In the genomic region with DNA sequence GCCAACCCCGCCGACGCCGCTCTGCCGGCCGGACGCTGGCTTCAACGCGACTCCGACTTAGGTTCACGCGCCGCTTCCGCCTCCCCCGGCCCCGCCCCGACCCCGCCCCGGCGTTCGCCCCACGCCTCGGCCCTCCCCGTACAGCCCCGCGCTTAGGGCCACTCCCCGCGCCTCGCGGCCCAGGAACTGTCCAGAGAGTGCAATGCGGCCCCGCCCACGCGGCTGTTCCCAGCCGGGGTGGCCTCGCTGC, we compare ENCODE assay signal across 1 cellular context.
TF ChIP-seq lines count a peak whose summit lies in the region.

Gene UBP1 (minus strand): TSS at position 78 of the 250 bp plus-strand sequence. CDS start 557 bp downstream, outside the sequence.

TF ChIP-seq in HEK293, 187 proteins besides CTCF, POLR2A, EP300 and RAD21 (continued from another document and continues in another):
- TF ChIP-seq, protein P1, sequence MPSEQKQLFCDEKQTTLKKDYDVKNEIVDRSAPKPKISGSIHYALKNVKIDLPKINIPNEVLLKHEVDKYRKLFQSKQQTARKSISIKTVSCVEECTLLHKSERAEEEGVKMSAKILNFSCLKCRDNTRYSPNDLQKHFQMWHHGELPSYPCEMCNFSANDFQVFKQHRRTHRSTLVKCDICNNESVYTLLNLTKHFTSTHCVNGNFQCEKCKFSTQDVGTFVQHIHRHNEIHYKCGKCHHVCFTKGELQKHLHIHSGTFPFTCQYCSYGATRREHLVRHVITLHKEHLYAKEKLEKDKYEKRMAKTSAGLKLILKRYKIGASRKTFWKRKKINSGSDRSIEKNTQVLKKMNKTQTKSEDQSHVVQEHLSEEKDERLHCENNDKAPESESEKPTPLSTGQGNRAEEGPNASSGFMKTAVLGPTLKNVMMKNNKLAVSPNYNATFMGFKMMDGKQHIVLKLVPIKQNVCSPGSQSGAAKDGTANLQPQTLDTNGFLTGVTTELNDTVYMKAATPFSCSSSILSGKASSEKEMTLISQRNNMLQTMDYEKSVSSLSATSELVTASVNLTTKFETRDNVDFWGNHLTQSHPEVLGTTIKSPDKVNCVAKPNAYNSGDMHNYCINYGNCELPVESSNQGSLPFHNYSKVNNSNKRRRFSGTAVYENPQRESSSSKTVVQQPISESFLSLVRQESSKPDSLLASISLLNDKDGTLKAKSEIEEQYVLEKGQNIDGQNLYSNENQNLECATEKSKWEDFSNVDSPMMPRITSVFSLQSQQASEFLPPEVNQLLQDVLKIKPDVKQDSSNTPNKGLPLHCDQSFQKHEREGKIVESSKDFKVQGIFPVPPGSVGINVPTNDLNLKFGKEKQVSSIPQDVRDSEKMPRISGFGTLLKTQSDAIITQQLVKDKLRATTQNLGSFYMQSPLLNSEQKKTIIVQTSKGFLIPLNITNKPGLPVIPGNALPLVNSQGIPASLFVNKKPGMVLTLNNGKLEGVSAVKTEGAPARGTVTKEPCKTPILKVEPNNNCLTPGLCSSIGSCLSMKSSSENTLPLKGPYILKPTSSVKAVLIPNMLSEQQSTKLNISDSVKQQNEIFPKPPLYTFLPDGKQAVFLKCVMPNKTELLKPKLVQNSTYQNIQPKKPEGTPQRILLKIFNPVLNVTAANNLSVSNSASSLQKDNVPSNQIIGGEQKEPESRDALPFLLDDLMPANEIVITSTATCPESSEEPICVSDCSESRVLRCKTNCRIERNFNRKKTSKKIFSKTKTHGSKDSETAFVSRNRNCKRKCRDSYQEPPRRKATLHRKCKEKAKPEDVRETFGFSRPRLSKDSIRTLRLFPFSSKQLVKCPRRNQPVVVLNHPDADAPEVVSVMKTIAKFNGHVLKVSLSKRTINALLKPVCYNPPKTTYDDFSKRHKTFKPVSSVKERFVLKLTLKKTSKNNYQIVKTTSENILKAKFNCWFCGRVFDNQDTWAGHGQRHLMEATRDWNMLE (tag by site-specific recombination; conservative IDR thresholded peaks at IDR 0.05; ENCODE audit: low read depth), result no peak
- no peak for TF ChIP-seq ZBTB20 (tag by site-specific recombination; IDR thresholded peaks at IDR 0.05)
- TF ChIP-seq ZBTB17 (tag by site-specific recombination; IDR thresholded peaks at IDR 0.05), result no peak
- TF ChIP-seq HOXA7 (CRISPR knock-in tag; IDR thresholded peaks at IDR 0.05; ENCODE audit: borderline replicate concordance), result no peak
- peak; percentile 84; the same call in 1 of the 2 replicates for TF ChIP-seq GLIS2 (tag by site-specific recombination; IDR thresholded peaks at IDR 0.05)
- TF ChIP-seq OSR2 (tag by site-specific recombination; IDR thresholded peaks at IDR 0.05), result no peak
- TF ChIP-seq ZNF670 (tag by site-specific recombination; IDR thresholded peaks at IDR 0.05; ENCODE audit: low read depth), result no peak
- TF ChIP-seq PRDM2 (tag by site-specific recombination; IDR thresholded peaks at IDR 0.05; ENCODE audit: borderline replicate concordance), result no peak
- no peak for TF ChIP-seq ZNF660 (tag by site-specific recombination; IDR thresholded peaks at IDR 0.05)
- TF ChIP-seq WT1 (tag by site-specific recombination; IDR thresholded peaks at IDR 0.05), result no peak
- TF ChIP-seq ZNF23 (tag by site-specific recombination; IDR thresholded peaks at IDR 0.05; ENCODE audit: borderline replicate concordance), result no peak
- TF ChIP-seq ZNF837 (tag by site-specific recombination; IDR thresholded peaks at IDR 0.05), result no peak
- TF ChIP-seq, protein P2, sequence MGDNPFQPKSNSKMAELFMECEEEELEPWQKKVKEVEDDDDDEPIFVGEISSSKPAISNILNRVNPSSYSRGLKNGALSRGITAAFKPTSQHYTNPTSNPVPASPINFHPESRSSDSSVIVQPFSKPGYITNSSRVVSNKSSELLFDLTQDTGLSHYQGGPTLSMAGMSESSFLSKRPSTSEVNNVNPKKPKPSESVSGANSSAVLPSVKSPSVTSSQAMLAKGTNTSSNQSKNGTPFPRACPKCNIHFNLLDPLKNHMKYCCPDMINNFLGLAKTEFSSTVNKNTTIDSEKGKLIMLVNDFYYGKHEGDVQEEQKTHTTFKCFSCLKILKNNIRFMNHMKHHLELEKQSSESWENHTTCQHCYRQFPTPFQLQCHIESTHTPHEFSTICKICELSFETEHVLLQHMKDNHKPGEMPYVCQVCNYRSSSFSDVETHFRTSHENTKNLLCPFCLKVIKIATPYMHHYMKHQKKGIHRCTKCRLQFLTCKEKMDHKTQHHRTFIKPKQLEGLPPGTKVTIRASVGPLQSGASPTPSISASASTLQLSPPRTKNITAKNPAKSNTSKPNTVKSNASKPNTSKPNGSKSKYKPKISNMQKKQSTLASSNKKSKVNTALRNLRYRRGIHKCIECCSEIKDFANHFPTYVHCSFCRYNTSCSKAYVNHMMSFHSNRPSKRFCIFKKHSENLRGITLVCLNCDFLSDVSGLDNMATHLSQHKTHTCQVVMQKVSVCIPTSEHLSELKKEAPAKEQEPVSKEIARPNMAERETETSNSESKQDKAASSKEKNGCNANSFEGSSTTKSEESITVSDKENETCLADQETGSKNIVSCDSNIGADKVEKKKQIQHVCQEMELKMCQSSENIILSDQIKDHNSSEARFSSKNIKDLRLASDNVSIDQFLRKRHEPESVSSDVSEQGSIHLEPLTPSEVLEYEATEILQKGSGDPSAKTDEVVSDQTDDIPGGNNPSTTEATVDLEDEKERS (tag by site-specific recombination; IDR thresholded peaks at IDR 0.05), result no peak
- no peak for TF ChIP-seq MZF1 (tag by site-specific recombination; IDR thresholded peaks at IDR 0.05; ENCODE audit: borderline replicate concordance)
- peak; percentile 32; the same call in 1 of the 2 replicates for TF ChIP-seq KLF10 (tag by site-specific recombination; IDR thresholded peaks at IDR 0.05)
- no peak for TF ChIP-seq ZBTB8A (tag by site-specific recombination; IDR thresholded peaks at IDR 0.05)
- TF ChIP-seq ZNF114 (tag by site-specific recombination; IDR thresholded peaks at IDR 0.05), result no peak
- TF ChIP-seq ZFP37 (tag by site-specific recombination; IDR thresholded peaks at IDR 0.05), result no peak
- TF ChIP-seq ZNF148 (tag by site-specific recombination; IDR thresholded peaks at IDR 0.05; ENCODE audit: borderline replicate concordance), result no peak
- no peak for TF ChIP-seq PRDM6 (tag by site-specific recombination; IDR thresholded peaks at IDR 0.05)
- no peak for TF ChIP-seq ZNF416 (tag by site-specific recombination; IDR thresholded peaks at IDR 0.05)
- TF ChIP-seq ZBTB7A (tag by site-specific recombination; IDR thresholded peaks at IDR 0.05; ENCODE audit: low read depth), result no peak
- TF ChIP-seq TCF7L2 (IDR thresholded peaks at IDR 0.05; ENCODE audit: borderline replicate concordance, low read depth, low read length), result no peak
- TF ChIP-seq, protein P3, sequence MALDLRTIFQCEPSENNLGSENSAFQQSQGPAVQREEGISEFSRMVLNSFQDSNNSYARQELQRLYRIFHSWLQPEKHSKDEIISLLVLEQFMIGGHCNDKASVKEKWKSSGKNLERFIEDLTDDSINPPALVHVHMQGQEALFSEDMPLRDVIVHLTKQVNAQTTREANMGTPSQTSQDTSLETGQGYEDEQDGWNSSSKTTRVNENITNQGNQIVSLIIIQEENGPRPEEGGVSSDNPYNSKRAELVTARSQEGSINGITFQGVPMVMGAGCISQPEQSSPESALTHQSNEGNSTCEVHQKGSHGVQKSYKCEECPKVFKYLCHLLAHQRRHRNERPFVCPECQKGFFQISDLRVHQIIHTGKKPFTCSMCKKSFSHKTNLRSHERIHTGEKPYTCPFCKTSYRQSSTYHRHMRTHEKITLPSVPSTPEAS (tag by site-specific recombination; IDR thresholded peaks at IDR 0.05), result no peak
- peak; percentile 61 for TF ChIP-seq PATZ1 (tag by site-specific recombination; IDR thresholded peaks at IDR 0.05)
- no peak for TF ChIP-seq ZNF121 (tag by site-specific recombination; IDR thresholded peaks at IDR 0.05)
- TF ChIP-seq KLF9 (tag by site-specific recombination; IDR thresholded peaks at IDR 0.05; ENCODE audit: low read depth), result peak; percentile 88
- no peak for TF ChIP-seq ZNF19 (tag by site-specific recombination; IDR thresholded peaks at IDR 0.05; ENCODE audit: low read depth)
- no peak for TF ChIP-seq ZNF623 (tag by site-specific recombination; IDR thresholded peaks at IDR 0.05)
- TF ChIP-seq ZNF792 (tag by site-specific recombination; IDR thresholded peaks at IDR 0.05), result no peak
- no peak for TF ChIP-seq ZNF585B (tag by site-specific recombination; IDR thresholded peaks at IDR 0.05)
- no peak; the same call in 1 of the 2 replicates for TF ChIP-seq GLIS1 (tag by site-specific recombination; IDR thresholded peaks at IDR 0.05)
- TF ChIP-seq ZNF426 (tag by site-specific recombination; IDR thresholded peaks at IDR 0.05), result no peak
